8 cellular contexts compared by ENCODE assay signal in genomic region chr12:56116267-56117081, GRCh38. TPM values are rescaled to one million over a fixed set of nuclear protein-coding genes. Genes with fewer than 3 reads are reported as not detected.
DNase-seq lines count a peak whose midpoint lies in the region; ATAC-seq, FAIRE-seq and TF ChIP-seq lines count a peak whose summit lies in the region.

RPL41 (plus strand) TSS chr12:56116633.

- no peak for TF ChIP-seq CTCF in GM13977 (IDR thresholded peaks at IDR 0.05; ENCODE audit: extremely low read depth, insufficient read depth, missing control alignments)
- TF ChIP-seq CTCF in astrocyte (IDR thresholded peaks at IDR 0.05; ENCODE audit: insufficient read depth, low read depth, low read length), result no peak
- no peak for TF ChIP-seq CTCF in hepatocyte (IDR thresholded peaks at IDR 0.05; ENCODE audit: poor library complexity)

- H3K4me2 ChIP-seq in astrocyte (ENCODE audit: low read length) (peak within 1 kb of the TSS; percentile 98), hepatocyte (peak within 1 kb of the TSS; percentile 85)

- H3K9me2 ChIP-seq in hepatocyte (replicated peaks; ENCODE audit: insufficient read depth), result no peaks in the 10 kb centered on the region

- H3K9me3 ChIP-seq in astrocyte (ENCODE audit: insufficient read depth, low read depth, low read length), result no peaks in the 10 kb centered on the region
- H3K9me3 ChIP-seq in hepatocyte (ENCODE audit: low read depth), result no peaks in the 10 kb centered on the region

- H3K9me3 Mint-ChIP-seq in astrocyte (ENCODE audit: unreplicated experiment), result no peaks in the 10 kb centered on the region

- no peaks in the 10 kb centered on the region for H3K27me3 Mint-ChIP-seq in astrocyte (ENCODE audit: low read depth, unreplicated experiment)

- H3K36me3 Mint-ChIP-seq in astrocyte (ENCODE audit: low read depth, unreplicated experiment), result peaks cover 23% of the 10 kb centered on the region

- no peak for FAIRE-seq in astrocyte (lab: Jason Lieb, UNC)

- H3K36me3 ChIP-seq in astrocyte (ENCODE audit: insufficient read depth, low read length) (peaks cover 20% of the 10 kb centered on the region), hepatocyte (replicated peaks; ENCODE audit: insufficient read depth, low read depth) (no peaks in the 10 kb centered on the region)

- in situ Hi-C loops in GM13977 (cut with MboI; ENCODE audit: low pct_unique_long_range_greater_than_20kb, low sequenced_read_pairs, unreplicated experiment), result no loop called here

- peak within 1 kb of the TSS; percentile 98 for H3K9ac ChIP-seq in astrocyte (ENCODE audit: low read length)

- H3K4me3 ChIP-seq in astrocyte (ENCODE audit: insufficient read depth, low read depth, low read length) (peak within 1 kb of the TSS; percentile 99), hepatocyte (peak within 1 kb of the TSS; percentile 49)

- H3K4me1 ChIP-seq in astrocyte (ENCODE audit: insufficient read depth, low read length), result peaks cover 24% of the 10 kb centered on the region
- H3K4me1 ChIP-seq in hepatocyte (ENCODE audit: insufficient read depth), result peaks cover 14% of the 10 kb centered on the region

- H3K79me2 ChIP-seq in astrocyte (ENCODE audit: insufficient read depth, low read length) (peaks cover 23% of the 10 kb centered on the region), hepatocyte (peaks cover 12% of the 10 kb centered on the region)

- H3K4me1 Mint-ChIP-seq in astrocyte (ENCODE audit: low read depth, unreplicated experiment), result peaks cover 22% of the 10 kb centered on the region

- DNase-seq in GM13977 (ENCODE audit: low spot score), result peak; percentile 83
- DNase-seq in NCI-H2081 (lab: John Stamatoyannopoulos, UW), result peak; percentile 93 to 95
- DNase-seq in T-helper 9 cell, result peak; percentile 89
- DNase-seq in astrocyte (ENCODE audit: low read depth), result peak; percentile 80
- DNase-seq in hepatocyte (ENCODE audit: low spot score), result peak; percentile 97
- peak; percentile 99 for DNase-seq in retina

- ATAC-seq in HG02970 (IDR thresholded peaks at IDR 0.05; ENCODE audit: low FRiP score, unreplicated experiment), result peak; percentile 39
- no peak for ATAC-seq in GM18519 (IDR thresholded peaks at IDR 0.05; ENCODE audit: low FRiP score, unreplicated experiment)

- H4K20me1 ChIP-seq in astrocyte (ENCODE audit: insufficient read depth, low read length) (peaks cover 11% of the 10 kb centered on the region), hepatocyte (ENCODE audit: insufficient read depth, poor library complexity, severe bottlenecking) (peaks cover 2% of the 10 kb centered on the region)

- under 1% methylated on average over 34 of the region's 34 CpGs for WGBS in hepatocyte (ENCODE audit: low lambda C conversion rate, missing lambda C conversion rate)

- H2AFZ ChIP-seq in astrocyte (ENCODE audit: low read depth, low read length), result peak within 1 kb of the TSS; percentile 84
- H2AFZ ChIP-seq in hepatocyte, result peak within 1 kb of the TSS; percentile 94

- H3K27ac Mint-ChIP-seq in astrocyte (ENCODE audit: unreplicated experiment), result peak within 1 kb of the TSS; percentile 97

- H3K27me3 ChIP-seq in astrocyte (ENCODE audit: insufficient read depth, low read length) (no peaks in the 10 kb centered on the region), hepatocyte (no peaks in the 10 kb centered on the region)

- peak within 1 kb of the TSS; percentile 91 for H3K27ac ChIP-seq in astrocyte (ENCODE audit: low read depth, low read length)
- peak within 1 kb of the TSS; percentile 97 for H3K27ac ChIP-seq in hepatocyte

- peak within 1 kb of the TSS; percentile 96 for H3K4me3 Mint-ChIP-seq in astrocyte (ENCODE audit: unreplicated experiment)

RNA-seq across cellular contexts. Expression of gene RPL41, which starts in this region (rescaled TPM):
- total RNA-seq in astrocyte (3,078 and 3,088 TPM in 2 replicates), hepatocyte (2,379 and 2,801 TPM in 2 replicates)
- polyA plus RNA-seq in hepatocyte, result 2,115 and 2,240 TPM in 2 replicates
